Comparison of ENCODE assay signal across 8 cellular contexts in genomic region chr5:111223790-111224560, GRCh38. TPM values are rescaled to one million over a fixed set of nuclear protein-coding genes. Genes with fewer than 3 reads are reported as not detected.
A peak's percentile ranks its signal among the peaks of the same experiment; 100 is the strongest.
DNase-seq lines count a peak whose midpoint lies in the region; ATAC-seq, FAIRE-seq and TF ChIP-seq lines count a peak whose summit lies in the region.

Gene CAMK4 (plus strand): TSS chr5:111224384. CDS start chr5:111224484, 100 bp downstream.

- no peaks in the 10 kb centered on the region for H3K36me3 ChIP-seq in K562 (ENCODE audit: control insufficient read depth, insufficient read depth, low read length)
- no peaks in the 10 kb centered on the region for H3K36me3 ChIP-seq in iPS-15b (ENCODE audit: control insufficient read depth, insufficient read depth, low read length)

- H3K27ac ChIP-seq in K562 (ENCODE audit: extremely low read depth, low read depth, low read length): no peak within 1 kb of the TSS
- peak within 1 kb of the TSS in 11 of 21 experiments; percentile 6 to 80 (median 37) for H3K27ac ChIP-seq in skin epidermis

- peaks cover 9 to 17% of the 10 kb centered on the region in 2 experiments; a peak in 4 of 5 replicates for H3K27me3 ChIP-seq in K562 (ENCODE audit: control insufficient read depth in 2 of 2, insufficient read depth in 2 of 2, low read length in 2 of 2)
- H3K27me3 ChIP-seq in iPS-15b (ENCODE audit: control insufficient read depth, insufficient read depth, low read length): peaks cover 36% of the 10 kb centered on the region

- H3K9ac ChIP-seq in K562 (ENCODE audit: insufficient read depth in 1 of 2, low read depth in 2 of 2, low read length in 2 of 2) (peak within 1 kb of the TSS in 1 of 2 experiments; percentile 45; a peak in 1 of 4 replicates), iPS-15b (ENCODE audit: low read depth, low read length) (peak within 1 kb of the TSS; percentile 63)

- H4K20me1 ChIP-seq in K562 (replicated peaks; ENCODE audit: control insufficient read depth, insufficient read depth, low read length): no peaks in the 10 kb centered on the region; the same call in 1 of the 2 replicates

- BruUV-seq in K562 (replicated peaks; lab: Mats Ljungman, UMichigan): no TSS peak

- H3K4me1 ChIP-seq in K562 (replicated peaks in 1 of 2; ENCODE audit: control insufficient read depth in 2 of 2, insufficient read depth in 2 of 2, low read length in 2 of 2): peaks cover 0 to 14% of the 10 kb centered on the region in 2 experiments; a peak in 3 of 5 replicates
- H3K4me1 ChIP-seq in iPS-15b (ENCODE audit: control insufficient read depth, insufficient read depth, low read length): peaks cover 10% of the 10 kb centered on the region

- peak within 1 kb of the TSS; percentile 58 for H3K4me3 ChIP-seq in HFF-Myc (replicated peaks; ENCODE audit: low read depth, low read length)
- H3K4me3 ChIP-seq in K562: peak within 1 kb of the TSS; percentile 34
- peak within 1 kb of the TSS; percentile 88 for H3K4me3 ChIP-seq in iPS-15b (ENCODE audit: low read depth, low read length)
- H3K4me3 ChIP-seq in skin epidermis: peak within 1 kb of the TSS; percentile 38 to 57 (median 49)

- 10% methylated on average over 34 of the region's 88 CpGs for WGBS in K562 (ENCODE audit: insufficient coverage, low coverage, missing lambda C conversion rate)

- POLR2A ChIA-PET in K562 (lab: Yijun Ruan, JAX): interaction anchor here (0.5 kb wide), 1 partner anchor 150 kb away, joined by 3 read pairs; no protein-coding TSS in a partner anchor

- TF ChIP-seq EP300 in K562 (IDR thresholded peaks at IDR 0.05; ENCODE audit: low read length): no peak

- H3K9me1 ChIP-seq in K562 (ENCODE audit: control insufficient read depth, insufficient read depth, low read length): no peaks in the 10 kb centered on the region

- CTCF ChIA-PET in K562 (lab: Yijun Ruan, JAX; ENCODE audit: low intra/inter-chr PET ratio): no interaction called here

- H3K4me2 ChIP-seq in K562 (ENCODE audit: insufficient read depth, low read length): peak within 1 kb of the TSS; percentile 51

- intact Hi-C loops in K562 (cut with micrococcal nuclease): no loop called here

- in situ Hi-C loops in K562 (cut with MboI): no loop called here

- TF ChIP-seq POLR2A in GM12891 (IDR thresholded peaks at IDR 0.05; ENCODE audit: low read depth, low read length): no peak
- TF ChIP-seq POLR2A in K562 (conservative IDR thresholded peaks at IDR 0.05): no peak

- peak; percentile 96 for ATAC-seq in K562

- H3K9me3 ChIP-seq in K562 (replicated peaks; ENCODE audit: control insufficient read depth, insufficient read depth, low read depth, low read length) (no peaks in the 10 kb centered on the region), iPS-15b (ENCODE audit: control insufficient read depth, insufficient read depth, low read length) (no peaks in the 10 kb centered on the region)

- no peaks in the 10 kb centered on the region for H3K79me2 ChIP-seq in K562 (ENCODE audit: control insufficient read depth, insufficient read depth, low read length)

- TF ChIP-seq RAD21 in K562 (CRISPR knock-in tag; conservative IDR thresholded peaks at IDR 0.05 in 1 of 2, IDR thresholded peaks at IDR 0.05 in 1 of 2): no peak

- H2AFZ ChIP-seq in K562 (ENCODE audit: low read depth, low read length): peak within 1 kb of the TSS; percentile 48; the same call in 1 of the 2 replicates

- TF ChIP-seq CTCF in HFF-Myc (IDR thresholded peaks at IDR 0.05; ENCODE audit: low read depth, low read length, missing control alignments) (peak; percentile 9), K562 (IDR thresholded peaks at IDR 0.05 in 2 of 3, conservative IDR thresholded peaks at IDR 0.05 in 1 of 3; ENCODE audit: insufficient read depth in 2 of 3, low read depth in 1 of 3, low read length in 3 of 3) (peak in 2 of 3 experiments; percentile 8 to 13; a peak in 2 of 6 replicates)

- FAIRE-seq in GM12891 (lab: Jason Lieb, UNC) (peak; percentile 97), K562 (lab: Jason Lieb, UNC) (no peak)

- DNase-seq in GM12891 (ENCODE audit: insufficient read length, low spot score) (peak; percentile 69), HFF-Myc (ENCODE audit: extremely low read depth, low read depth) (peak; percentile 22), NCI-H1092 treated with DMSO at 0.1 percent for 48 hours (lab: John Stamatoyannopoulos, UW) (peak; percentile 62), T-helper 9 cell (peak; percentile 80), K562 (ENCODE audit: extremely low read depth in 1 of 4, low spot score in 3 of 4) (peak; percentile 62 to 77 (median 70)), RKO (ENCODE audit: low spot score) (no peak)

TF ChIP-seq in GM12891, 5 proteins besides CTCF, POLR2A, EP300 and RAD21:
- TF ChIP-seq POU2F2 (IDR thresholded peaks at IDR 0.05; ENCODE audit: low read depth, low read length): no peak
- TF ChIP-seq PAX5 (IDR thresholded peaks at IDR 0.05; ENCODE audit: insufficient read depth, low read length, severe bottlenecking): peak; percentile 54
- no peak for TF ChIP-seq SPI1 (IDR thresholded peaks at IDR 0.05; ENCODE audit: low read depth, low read length)
- no peak for TF ChIP-seq TAF1 (IDR thresholded peaks at IDR 0.05; ENCODE audit: low read depth, low read length)
- 0 out of 2 replicates have a peak, but pooled peaks have one; percentile 37 for TF ChIP-seq POLR2AphosphoS5 (IDR thresholded peaks at IDR 0.05; ENCODE audit: low read depth, low read length)

TF ChIP-seq in K562, 482 proteins besides CTCF, POLR2A, EP300 and RAD21 (continues in another document):
- TF ChIP-seq ZBTB33 (CRISPR knock-in tag; IDR thresholded peaks at IDR 0.05) (no peak), ZNF263 (CRISPR knock-in tag; IDR thresholded peaks at IDR 0.05; ENCODE audit: borderline replicate concordance) (peak; percentile 79; the same call in 1 of the 2 replicates), BACH1 (tag; IDR thresholded peaks at IDR 0.05) (no peak), RB1 (IDR thresholded peaks at IDR 0.05; ENCODE audit: low read depth) (peak; percentile 47; the same call in 1 of the 2 replicates), POLR3A (IDR thresholded peaks at IDR 0.05; ENCODE audit: borderline replicate concordance, extremely low read depth, insufficient read depth, insufficient read length) (no peak), NCOA4 (IDR thresholded peaks at IDR 0.05; ENCODE audit: partially characterized antibody) (no peak), KDM2B (CRISPR knock-in tag; IDR thresholded peaks at IDR 0.05) (no peak), CXXC5 (CRISPR knock-in tag; IDR thresholded peaks at IDR 0.05) (peak; percentile 44; the same call in 1 of the 2 replicates), ADNP (tag; IDR thresholded peaks at IDR 0.05) (no peak), PTRF (tag; IDR thresholded peaks at IDR 0.05) (no peak), PTTG1 (tag; IDR thresholded peaks at IDR 0.05; ENCODE audit: low read depth) (no peak), DMBX1 (CRISPR knock-in tag; IDR thresholded peaks at IDR 0.05; ENCODE audit: borderline replicate concordance) (no peak), CTBP1 (IDR thresholded peaks at IDR 0.05; ENCODE audit: borderline replicate concordance) (peak; percentile 69), GTF2E2 (tag; IDR thresholded peaks at IDR 0.05) (no peak), ELF1 (tag; IDR thresholded peaks at IDR 0.05) (no peak), E2F6 (IDR thresholded peaks at IDR 0.05; ENCODE audit: borderline replicate concordance in 1 of 2, extremely low read depth in 1 of 2, insufficient read depth in 1 of 2, insufficient read length in 1 of 2, low read depth in 1 of 2, low read length in 1 of 2, poor library complexity in 1 of 2, severe bottlenecking in 1 of 2) (peak in 1 of 2 experiments; percentile 28), MECOM (CRISPR knock-in tag; IDR thresholded peaks at IDR 0.05) (no peak), TRIM24 (IDR thresholded peaks at IDR 0.05) (no peak), IRF2 (CRISPR knock-in tag; IDR thresholded peaks at IDR 0.05) (no peak)

RNA-seq across cellular contexts. Expression of gene CAMK4, which starts in this region (rescaled TPM):
- 19.3 TPM for polyA plus RNA-seq in GM12891 (2012; ENCODE audit: low read depth, missing spikeins)
- total RNA-seq in K562 (2011; cell fraction: chromatin; rRNA removed; ENCODE audit: low replicate concordance): not detected in 2 replicates
- total RNA-seq in K562 (2011; cell fraction: nucleolus; rRNA removed): not detected in 2 replicates
- total RNA-seq in K562 (2011; cell fraction: nucleoplasm; rRNA removed): not detected in 2 replicates
- total RNA-seq in K562 (2014; rRNA removed) (under 0.01 TPM in 1 of 2 replicates, not detected in the other), K562 (2014; rRNA removed; fragmentation: Illumina TruSeq; extraction: Trizol) (not detected in 2 replicates), K562 (2015; rRNA removed; fragmentation: Illumina TruSeq; extraction: Trizol) (not detected in 2 replicates), K562 (2021) (0.27 and 0.35 TPM in 2 replicates)
- polyA plus RNA-seq in K562 (2011; rRNA removed) (not detected in 2 replicates), K562 (2014; fragmentation: Illumina TruSeq; extraction: Trizol) (0.14 TPM in 1 of 2 replicates, not detected in the other), K562 (2014; fragmentation: Nextera tagmentation; extraction: Ambion mirVana) (not detected), K562 (2014; rRNA removed) (not detected in 2 replicates)
- polyA plus RNA-seq in K562 (2011; cell fraction: cytosol; rRNA removed): not detected in 2 replicates
- not detected in 2 replicates for polyA plus RNA-seq in K562 (2011; cell fraction: nucleus; rRNA removed)
- polyA plus RNA-seq in K562 (2012): 0.03 and 0.04 TPM in 2 replicates
- 0.21 TPM in 1 of 2 replicates, not detected in the other for polyA minus RNA-seq in K562 (2011; rRNA and poly(A)+ RNA removed)
- polyA minus RNA-seq in K562 (2011; cell fraction: cytosol; rRNA and poly(A)+ RNA removed): not detected in 2 replicates
- polyA minus RNA-seq in K562 (2011; cell fraction: nucleus; rRNA and poly(A)+ RNA removed): not detected in 2 replicates

Comparison
In these comparisons a context has a peak if more than half of its experiments do, and no peak if none do; other contexts are left out.
1. Peak in DNase-seq, ATAC-seq, H3K4me3 ChIP-seq and H3K4me2 ChIP-seq in K562; RNA of the gene not detected or under 1 TPM.
2. H3K4me3 ChIP-seq: peak in every context shown above with its lines; median percentile 88 in iPS-15b; 58 in HFF-Myc; 49 in skin epidermis; 34 in K562.